ENCODE assay signal across 27 cellular contexts in genomic region chr7:36942558-36943354, GRCh38.
A peak's percentile ranks its signal among the peaks of the same experiment; 100 is the strongest.
DNase-seq lines count a peak whose midpoint lies in the region; ATAC-seq, FAIRE-seq and TF ChIP-seq lines count a peak whose summit lies in the region.
"Had no signal": no experiment of that assay in that cellular context is flagged by ENCODE, and none has a peak within 500 bp of the region (broad histone marks: within the 10 kb centered on the region; RNA-seq: fewer than 3 reads in every experiment).

No MANE protein-coding gene starts in this region.

- H3K9me2 ChIP-seq in GM23338 (ENCODE audit: insufficient read depth): peaks cover 10% of the 10 kb centered on the region; the same call in 1 of the 2 replicates

- H3K36me3 Mint-ChIP-seq in activated naive CD4-positive, alpha-beta T cell treated with anti-CD3 and anti-CD28 coated beads, Interleukin-2, amount 50 U/mL, for 24 hours: peaks cover 76% of the 10 kb centered on the region
- peaks cover 7% of the 10 kb centered on the region for H3K36me3 Mint-ChIP-seq in GM23338 (ENCODE audit: low read depth)
- H3K36me3 Mint-ChIP-seq in activated T-helper 17 cell treated with anti-CD3 and anti-CD28 coated beads, Interleukin-2, amount 50 U/mL, for 72 hours (ENCODE audit: low read depth): peaks cover 78% of the 10 kb centered on the region

- H3F3A ChIP-seq in GM23338 (replicated peaks; ENCODE audit: low read depth): no peaks in the 10 kb centered on the region

- H3K27ac ChIP-seq in GM23338 (ENCODE audit: low read depth): no peak overlapping the region
- H3K27ac ChIP-seq: A549, brain microvascular endothelial cell, C4-2B, epithelial cell of prostate, stomach, WERI-Rb-1 had no signal

- H3K4me1 ChIP-seq in GM23338 (ENCODE audit: insufficient read depth): peaks cover 10% of the 10 kb centered on the region; the same call in 1 of the 2 replicates
- H3K4me1 ChIP-seq: A549 had no signal

- peak overlapping the region; percentile 63 for H3K27ac Mint-ChIP-seq in activated naive CD4-positive, alpha-beta T cell treated with anti-CD3 and anti-CD28 coated beads, Interleukin-2, amount 50 U/mL, for 24 hours
- H3K27ac Mint-ChIP-seq in GM23338: peak overlapping the region; percentile 34; the same call in 1 of the 2 replicates
- no peak overlapping the region for H3K27ac Mint-ChIP-seq in activated T-helper 17 cell treated with anti-CD3 and anti-CD28 coated beads, Interleukin-2, amount 50 U/mL, for 72 hours
- H3K27ac Mint-ChIP-seq: activated CD8-positive, alpha-beta T cell treated with anti-CD3 and anti-CD28 coated beads for 36 hours had no signal

- no peaks in the 10 kb centered on the region for H4K20me1 ChIP-seq in GM23338 (replicated peaks; ENCODE audit: insufficient read depth)

- H3K4me3 ChIP-seq in GM23338 (no peak overlapping the region), bronchial epithelial cell (ENCODE audit: low read depth, low read length) (no peak overlapping the region)
- H3K4me3 ChIP-seq: A549, stomach had no signal

- peak; percentile 72 for FAIRE-seq in bronchial epithelial cell (lab: Jason Lieb, UNC)
- FAIRE-seq: A549, keratinocyte had no signal

- H3K79me2 ChIP-seq in GM23338 (replicated peaks; ENCODE audit: insufficient read depth): no peaks in the 10 kb centered on the region

- H3K4me2 ChIP-seq in GM23338: no peak overlapping the region
- H3K4me2 ChIP-seq: A549 had no signal

- no peak for ATAC-seq in GM23338
- ATAC-seq in activated T-helper 17 cell treated with anti-CD3 and anti-CD28 coated beads, Interleukin-2, amount 50 U/mL, for 72 hours (replicated peaks): no peak
- ATAC-seq in GM21423 (IDR thresholded peaks at IDR 0.05; ENCODE audit: unreplicated experiment): no peak
- ATAC-seq: A549; activated CD8-positive, alpha-beta T cell treated with anti-CD3 and anti-CD28 coated beads for 36 hours; naive thymus-derived CD8-positive, alpha-beta T cell had no signal

- H2AFZ ChIP-seq in GM23338: no peak overlapping the region

- H3K36me3 ChIP-seq in GM23338 (ENCODE audit: insufficient read depth) (no peaks in the 10 kb centered on the region), bronchial epithelial cell (ENCODE audit: control insufficient read depth, insufficient read depth, low read length) (no peaks in the 10 kb centered on the region)
- H3K36me3 ChIP-seq: brain microvascular endothelial cell, WERI-Rb-1 had no signal

- H3K27me3 Mint-ChIP-seq in activated naive CD4-positive, alpha-beta T cell treated with anti-CD3 and anti-CD28 coated beads, Interleukin-2, amount 50 U/mL, for 24 hours: no peaks in the 10 kb centered on the region
- peaks cover 7% of the 10 kb centered on the region for H3K27me3 Mint-ChIP-seq in GM23338 (ENCODE audit: insufficient read depth, low read depth, poor library complexity)
- H3K27me3 Mint-ChIP-seq in activated T-helper 17 cell treated with anti-CD3 and anti-CD28 coated beads, Interleukin-2, amount 50 U/mL, for 72 hours: no peaks in the 10 kb centered on the region
- H3K27me3 Mint-ChIP-seq: activated CD8-positive, alpha-beta T cell treated with anti-CD3 and anti-CD28 coated beads for 36 hours; naive thymus-derived CD8-positive, alpha-beta T cell had no signal

- peaks cover 35% of the 10 kb centered on the region for H3K4me1 Mint-ChIP-seq in activated naive CD4-positive, alpha-beta T cell treated with anti-CD3 and anti-CD28 coated beads, Interleukin-2, amount 50 U/mL, for 24 hours
- H3K4me1 Mint-ChIP-seq in GM23338: peaks cover 7% of the 10 kb centered on the region
- H3K4me1 Mint-ChIP-seq in activated T-helper 17 cell treated with anti-CD3 and anti-CD28 coated beads, Interleukin-2, amount 50 U/mL, for 72 hours: peaks cover 11% of the 10 kb centered on the region

- H3K27me3 ChIP-seq in GM23338 (ENCODE audit: insufficient read depth): no peaks in the 10 kb centered on the region
- H3K27me3 ChIP-seq in bronchial epithelial cell (ENCODE audit: control insufficient read depth, insufficient read depth, low read length): no peaks in the 10 kb centered on the region
- H3K27me3 ChIP-seq: brain microvascular endothelial cell, stomach had no signal

- H3K4me3 Mint-ChIP-seq in activated naive CD4-positive, alpha-beta T cell treated with anti-CD3 and anti-CD28 coated beads, Interleukin-2, amount 50 U/mL, for 24 hours: no peak overlapping the region
- no peak overlapping the region for H3K4me3 Mint-ChIP-seq in GM23338
- H3K4me3 Mint-ChIP-seq in activated T-helper 17 cell treated with anti-CD3 and anti-CD28 coated beads, Interleukin-2, amount 50 U/mL, for 72 hours: no peak overlapping the region
- H3K4me3 Mint-ChIP-seq: activated CD8-positive, alpha-beta T cell treated with anti-CD3 and anti-CD28 coated beads for 36 hours had no signal

- no peak for TF ChIP-seq CTCF in GM23338 (conservative IDR thresholded peaks at IDR 0.05; ENCODE audit: low read depth in 2 of 2)
- TF ChIP-seq CTCF in bronchial epithelial cell (IDR thresholded peaks at IDR 0.05; ENCODE audit: insufficient read depth, low read length, severe bottlenecking): no peak

- H3K9me3 Mint-ChIP-seq in activated naive CD4-positive, alpha-beta T cell treated with anti-CD3 and anti-CD28 coated beads, Interleukin-2, amount 50 U/mL, for 24 hours: peaks cover 20% of the 10 kb centered on the region
- H3K9me3 Mint-ChIP-seq in GM23338: peaks cover 14% of the 10 kb centered on the region
- peaks cover 37% of the 10 kb centered on the region for H3K9me3 Mint-ChIP-seq in activated T-helper 17 cell treated with anti-CD3 and anti-CD28 coated beads, Interleukin-2, amount 50 U/mL, for 72 hours

- DNase-seq in activated naive CD4-positive, alpha-beta T cell treated with anti-CD3 and anti-CD28 coated beads, Interleukin-2, amount 50 U/mL, for 16 hours: no peak
- DNase-seq in GM23338 (ENCODE audit: low spot score) (no peak), bronchial epithelial cell (ENCODE audit: low read depth) (no peak), superior temporal gyrus (ENCODE audit: extremely low spot score) (peak; percentile 64), germinal center (ENCODE audit: low spot score) (no peak)
- DNase-seq: activated CD8-positive, alpha-beta T cell treated with anti-CD3 and anti-CD28 coated beads for 36 hours; activated naive CD4-positive, alpha-beta T cell treated with Interleukin-2 at 50 U/mL for 16 hours; activated T-cell treated with anti-CD3 and anti-CD28 coated beads, Interleukin-2, amount 50 U/mL, for 1 hour; brain microvascular endothelial cell; dermis blood vessel endothelial cell; foreskin fibroblast; GF-D8; naive thymus-derived CD8-positive, alpha-beta T cell; NCI-H1436; NCI-H2171; NCI-H526 treated with DMSO at 0.1 percent for 48 hours; OCI-M1; SHP77 treated with DMSO at 0.1 percent for 48 hours; stomach; WERI-Rb-1 had no signal

TF ChIP-seq in GM23338, 12 proteins besides CTCF, POLR2A, EP300 and RAD21 (continues in another document):
- TF ChIP-seq STAT1 (IDR thresholded peaks at IDR 0.05; ENCODE audit: unreplicated experiment) (no peak), NANOG (IDR thresholded peaks at IDR 0.05; ENCODE audit: borderline replicate concordance) (no peak), EZH2 (IDR thresholded peaks at IDR 0.05; ENCODE audit: low read depth, unreplicated experiment) (no peak), JUNB (IDR thresholded peaks at IDR 0.05; ENCODE audit: unreplicated experiment) (no peak), CREB1 (CRISPR knock-in tag; IDR thresholded peaks at IDR 0.05; ENCODE audit: low read depth) (no peak), REST (IDR thresholded peaks at IDR 0.05; ENCODE audit: unreplicated experiment) (no peak), POLR2AphosphoS5 (IDR thresholded peaks at IDR 0.05; ENCODE audit: low read depth) (no peak), ZNF114 (CRISPR knock-in tag; IDR thresholded peaks at IDR 0.05) (no peak)
- TF ChIP-seq, protein P1, sequence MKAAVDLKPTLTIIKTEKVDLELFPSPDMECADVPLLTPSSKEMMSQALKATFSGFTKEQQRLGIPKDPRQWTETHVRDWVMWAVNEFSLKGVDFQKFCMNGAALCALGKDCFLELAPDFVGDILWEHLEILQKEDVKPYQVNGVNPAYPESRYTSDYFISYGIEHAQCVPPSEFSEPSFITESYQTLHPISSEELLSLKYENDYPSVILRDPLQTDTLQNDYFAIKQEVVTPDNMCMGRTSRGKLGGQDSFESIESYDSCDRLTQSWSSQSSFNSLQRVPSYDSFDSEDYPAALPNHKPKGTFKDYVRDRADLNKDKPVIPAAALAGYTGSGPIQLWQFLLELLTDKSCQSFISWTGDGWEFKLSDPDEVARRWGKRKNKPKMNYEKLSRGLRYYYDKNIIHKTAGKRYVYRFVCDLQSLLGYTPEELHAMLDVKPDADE (IDR thresholded peaks at IDR 0.05): no peak
